ENCODE assay signal across 9 cellular contexts in the genomic region with DNA sequence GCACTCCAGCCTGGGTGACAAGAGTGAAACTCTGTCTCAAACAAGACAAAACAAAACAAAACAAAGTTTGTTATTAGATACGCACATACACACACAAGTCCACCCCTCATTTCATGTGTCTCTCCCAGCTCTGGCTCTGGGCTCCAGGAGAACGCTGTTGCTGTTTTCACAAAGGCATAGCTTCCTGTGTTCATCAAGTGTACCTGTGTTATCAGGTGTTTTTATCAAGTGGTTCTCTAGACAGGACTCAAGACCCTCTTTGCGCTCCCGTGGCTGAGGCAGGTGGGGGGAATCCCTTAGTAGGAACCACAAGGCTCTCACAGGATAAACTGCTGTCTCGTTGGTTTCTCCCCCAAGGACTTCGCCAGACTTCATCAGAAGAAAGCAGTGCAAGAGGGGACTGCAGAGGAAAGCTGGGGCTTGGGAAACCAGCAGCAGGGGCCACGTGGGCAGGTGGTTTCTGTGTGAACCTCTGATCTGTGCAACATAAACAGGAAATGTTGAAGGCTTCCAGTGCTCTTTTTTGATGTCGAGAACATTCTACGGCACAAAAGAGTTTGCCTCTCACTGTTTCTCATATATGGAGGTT. TPM values are rescaled to one million over a fixed set of nuclear protein-coding genes. Genes with fewer than 3 reads are reported as not detected.
DNase-seq lines count a peak whose midpoint lies in the region; ATAC-seq and TF ChIP-seq lines count a peak whose summit lies in the region.
"Had no signal": no experiment of that assay in that cellular context is flagged by ENCODE, and none has a peak within 500 bp of the region (broad histone marks: within the 10 kb centered on the region; RNA-seq: fewer than 3 reads in every experiment).

No MANE protein-coding gene starts in this region.

- no peak overlapping the region for H3K4me2 ChIP-seq in trophoblast cell (ENCODE audit: low read length)

- H2BK12ac ChIP-seq in trophoblast cell (ENCODE audit: low read length), result no peak overlapping the region

- no peak overlapping the region for H3K14ac ChIP-seq in trophoblast cell (ENCODE audit: low read length)

- TF ChIP-seq POLR2A in adrenal gland (IDR thresholded peaks at IDR 0.05), result no peak

- no peak overlapping the region for H2BK5ac ChIP-seq in trophoblast cell (ENCODE audit: low read depth, low read length, poor library complexity)

- ATAC-seq in GM19372 (IDR thresholded peaks at IDR 0.05; ENCODE audit: low read depth, unreplicated experiment), result peak; percentile 78
- ATAC-seq in activated T-helper 17 cell treated with anti-CD3 and anti-CD28 coated beads, Interleukin-2, amount 50 U/mL, for 72 hours (replicated peaks), result peak; percentile 70
- peak; percentile 9 for ATAC-seq in sciatic nerve

- no peaks in the 10 kb centered on the region for H3K27me3 Mint-ChIP-seq in activated T-helper 17 cell treated with anti-CD3 and anti-CD28 coated beads, Interleukin-2, amount 50 U/mL, for 72 hours

- no CpG with 5 or more reads among the region's 9 CpGs for WGBS in trophoblast cell (ENCODE audit: extremely low coverage, insufficient coverage, insufficient read length)
- 68 to 82% (median 74%) methylated on average over 9 of the region's 9 CpGs for WGBS in adrenal gland, 4 donors

- H2AK5ac ChIP-seq in trophoblast cell (ENCODE audit: low read length), result no peak overlapping the region

- no peak overlapping the region for H3K9ac ChIP-seq in trophoblast cell (ENCODE audit: low read length)

- H3K27ac ChIP-seq in trophoblast cell (ENCODE audit: low read depth, low read length), result no peak overlapping the region
- H3K27ac ChIP-seq in adrenal gland, result no peak overlapping the region

- H3K36me3 ChIP-seq in trophoblast cell (ENCODE audit: control insufficient read depth in 1 of 2, insufficient read depth in 2 of 2, low read length in 2 of 2) (no peaks in the 10 kb centered on the region), adrenal gland (replicated peaks in 1 of 2) (no peaks in the 10 kb centered on the region)
- H3K36me3 ChIP-seq: heart left ventricle had no signal

- no peaks in the 10 kb centered on the region for H3K27me3 ChIP-seq in trophoblast cell (ENCODE audit: insufficient read depth, low read length)
- no peaks in the 10 kb centered on the region for H3K27me3 ChIP-seq in adrenal gland
- H3K27me3 ChIP-seq: heart left ventricle had no signal

- H3K36me3 Mint-ChIP-seq in activated T-helper 17 cell treated with anti-CD3 and anti-CD28 coated beads, Interleukin-2, amount 50 U/mL, for 72 hours (ENCODE audit: low read depth), result no peaks in the 10 kb centered on the region

- no peaks in the 10 kb centered on the region for H3K9me3 ChIP-seq in trophoblast cell (ENCODE audit: insufficient read depth, low read depth, low read length)
- H3K9me3 ChIP-seq in adrenal gland (replicated peaks in 1 of 3), result no peaks in the 10 kb centered on the region
- H3K9me3 ChIP-seq: heart left ventricle had no signal

- no peak overlapping the region for H3K18ac ChIP-seq in trophoblast cell (ENCODE audit: low read length)

- no peak overlapping the region for H2AFZ ChIP-seq in trophoblast cell (ENCODE audit: insufficient read depth, low read length, poor library complexity)

- H3K4me3 Mint-ChIP-seq in activated T-helper 17 cell treated with anti-CD3 and anti-CD28 coated beads, Interleukin-2, amount 50 U/mL, for 72 hours, result peak overlapping the region; percentile 76

- H3K79me1 ChIP-seq in trophoblast cell (ENCODE audit: low read length), result peaks cover 6% of the 10 kb centered on the region

- no peak overlapping the region for H3K4ac ChIP-seq in trophoblast cell (ENCODE audit: low read depth, low read length)

- no peak overlapping the region for H4K8ac ChIP-seq in trophoblast cell (ENCODE audit: low read depth, low read length)

- H3K4me1 ChIP-seq in trophoblast cell (ENCODE audit: control insufficient read depth in 1 of 2, insufficient read depth in 2 of 2, low read length in 2 of 2) (peaks cover 24 to 29% of the 10 kb centered on the region in 2 experiments), adrenal gland (replicated peaks in 1 of 2) (peaks cover 6 to 9% of the 10 kb centered on the region in 2 donors)

- peak; percentile 89 for DNase-seq in Jurkat, Clone E6-1 (ENCODE audit: low read depth, low spot score)
- DNase-seq in sciatic nerve (ENCODE audit: low spot score) (no peak), trophoblast cell (no peak), NCI-H2107 (lab: John Stamatoyannopoulos, UW) (no peak), NCI-H446 (lab: John Stamatoyannopoulos, UW) (no peak), adrenal gland (no peak)

- peaks cover 55% of the 10 kb centered on the region for H3K4me1 Mint-ChIP-seq in activated T-helper 17 cell treated with anti-CD3 and anti-CD28 coated beads, Interleukin-2, amount 50 U/mL, for 72 hours

- H4K12ac ChIP-seq in trophoblast cell (ENCODE audit: low read depth, low read length), result no peak overlapping the region

- H3K79me2 ChIP-seq in trophoblast cell (ENCODE audit: control insufficient read depth, insufficient read depth, low read length, poor library complexity), result no peaks in the 10 kb centered on the region

- H2BK120ac ChIP-seq in trophoblast cell (ENCODE audit: insufficient read depth, low read length, poor library complexity), result no peak overlapping the region

- H3K4me3 ChIP-seq in Jurkat, Clone E6-1 (ENCODE audit: low read length), result no peak overlapping the region
- H3K4me3 ChIP-seq in trophoblast cell (ENCODE audit: low read depth, low read length) (no peak overlapping the region), adrenal gland (no peak overlapping the region)

- no peaks in the 10 kb centered on the region for H3K9me3 Mint-ChIP-seq in activated T-helper 17 cell treated with anti-CD3 and anti-CD28 coated beads, Interleukin-2, amount 50 U/mL, for 72 hours

- intact Hi-C loops in sciatic nerve (cut with DNase I), result no loop called here
- intact Hi-C loops in adrenal gland (cut with DNase I), result no loop called here

- no peak overlapping the region for H3K23ac ChIP-seq in trophoblast cell (ENCODE audit: low read length)

- H4K91ac ChIP-seq in trophoblast cell (ENCODE audit: low read depth, low read length), result no peak overlapping the region

- H3K27ac Mint-ChIP-seq in activated T-helper 17 cell treated with anti-CD3 and anti-CD28 coated beads, Interleukin-2, amount 50 U/mL, for 72 hours, result peak overlapping the region; percentile 83

- TF ChIP-seq CTCF in adrenal gland (IDR thresholded peaks at IDR 0.05), result no peak

RNA-seq across cellular contexts. Expression of a gene that starts 6.9 kb away (rescaled TPM):
- polyA plus RNA-seq in Jurkat, Clone E6-1 (2012; ENCODE audit: insufficient read depth, insufficient read length), result 44.6 TPM
- total RNA-seq in activated T-helper 17 cell treated with anti-CD3 and anti-CD28 coated beads, Interleukin-2, amount 50 U/mL, for 72 hours, result 100 to 1,000 TPM in 1 of 2 donors, 10 to 100 TPM in 1; 78.1 to 101 TPM
- 38.2 TPM for total RNA-seq in sciatic nerve
- 26.5 and 27.1 TPM in 2 replicates for polyA plus RNA-seq in trophoblast cell (2013)
- total RNA-seq in adrenal gland, result 100 to 1,000 TPM in 1 of 8 donors, 10 to 100 TPM in 7; 35.8 to 179 (median 49.5) TPM
- polyA plus RNA-seq in adrenal gland, result 100 to 1,000 TPM in 1 of 3 donors, 10 to 100 TPM in 2; 13.6 to 107 (median 16.2) TPM

RNA-seq across cellular contexts. Expression of a gene that starts 33.7 kb away (rescaled TPM):
- polyA plus RNA-seq in Jurkat, Clone E6-1 (2012; ENCODE audit: insufficient read depth, insufficient read length), result not detected
- 1 to 10 TPM in 1 of 2 donors, not detected in 1; 4.2 TPM for total RNA-seq in activated T-helper 17 cell treated with anti-CD3 and anti-CD28 coated beads, Interleukin-2, amount 50 U/mL, for 72 hours
- total RNA-seq in sciatic nerve (6,445 TPM), adrenal gland (10 to 100 TPM; 10.9 to 70.8 (median 34.2) TPM)
- polyA plus RNA-seq in trophoblast cell (2013), result 0.08 TPM in 1 of 2 replicates, not detected in the other
- 100 to 1,000 TPM in 1 of 3 donors, 10 to 100 TPM in 2; 48.9 to 523 (median 70.8) TPM for polyA plus RNA-seq in adrenal gland

Comparison
In these comparisons a context has a peak if more than half of its experiments do, and no peak if none do; other contexts are left out.
1. ATAC-seq: peak in every context shown above with its lines; median percentile 78 in GM19372; 70 in activated T-helper 17 cell treated with anti-CD3 and anti-CD28 coated beads, Interleukin-2, amount 50 U/mL, for 72 hours; 9 in sciatic nerve.
2. RNA of a gene that starts 33.7 kb away (total RNA-seq): 6,445 TPM in sciatic nerve (single experiment); 10.9 to 70.8 TPM in adrenal gland and 4.2 TPM in activated T-helper 17 cell treated with anti-CD3 and anti-CD28 coated beads, Interleukin-2, amount 50 U/mL, for 72 hours; every median in the first group is over 10 times any median in the second.